Comparison of ENCODE assay signal across 8 cellular contexts in genomic region chr1:170967042-170967910, GRCh38. TPM values are rescaled to one million over a fixed set of nuclear protein-coding genes. Genes with fewer than 3 reads are reported as not detected.
DNase-seq lines count a peak whose midpoint lies in the region; ATAC-seq, FAIRE-seq and TF ChIP-seq lines count a peak whose summit lies in the region.

No MANE protein-coding gene starts in this region.

- TF ChIP-seq CTCF in GM10266 (IDR thresholded peaks at IDR 0.05; ENCODE audit: control insufficient read depth, insufficient read depth, low read depth, missing control alignments): peak; percentile 51

- ATAC-seq in HG02938 (IDR thresholded peaks at IDR 0.05; ENCODE audit: unreplicated experiment) (peak; percentile 75), HG02571 (IDR thresholded peaks at IDR 0.05; ENCODE audit: unreplicated experiment) (no peak), GM19397 (IDR thresholded peaks at IDR 0.05; ENCODE audit: unreplicated experiment) (no peak)

- DNase-seq in GM10266 (ENCODE audit: extremely low spot score): peak; percentile 12
- peak; percentile 36 for DNase-seq in NCI-H69 (lab: John Stamatoyannopoulos, UW)
- peak; percentile 72 for DNase-seq in dedifferentiated amniotic fluid mesenchymal stem cell (ENCODE audit: extremely low spot score)
- DNase-seq in lung microvascular endothelial cell (ENCODE audit: low read depth in 2 of 2): peak; percentile 48 to 69

- peak; percentile 97 for FAIRE-seq in A204.1 (lab: Jason Lieb, UNC)

RNA-seq across cellular contexts. Expression of gene MROH9, which starts 31.9 kb away (rescaled TPM):
- not detected in 2 replicates for total RNA-seq in lung microvascular endothelial cell

Comparison
In these comparisons a context has a peak if more than half of its experiments do, and no peak if none do; other contexts are left out.
1. DNase-seq: peak in every context shown above with its lines; median percentile 72 in dedifferentiated amniotic fluid mesenchymal stem cell; 58 in lung microvascular endothelial cell; 36 in NCI-H69; 12 in GM10266.